In genomic region chr22:26615149-26615548, GRCh38 we compare ENCODE assay signal across 1 cellular context.
TF ChIP-seq lines count a peak whose summit lies in the region.

No MANE protein-coding gene starts in this region.

TF ChIP-seq in H1, 55 proteins besides CTCF, POLR2A, EP300 and RAD21:
- TF ChIP-seq BRCA1 (IDR thresholded peaks at IDR 0.05; ENCODE audit: low read depth, low read length) = no peak
